Comparison of ENCODE assay signal across 8 cellular contexts in the genomic region with DNA sequence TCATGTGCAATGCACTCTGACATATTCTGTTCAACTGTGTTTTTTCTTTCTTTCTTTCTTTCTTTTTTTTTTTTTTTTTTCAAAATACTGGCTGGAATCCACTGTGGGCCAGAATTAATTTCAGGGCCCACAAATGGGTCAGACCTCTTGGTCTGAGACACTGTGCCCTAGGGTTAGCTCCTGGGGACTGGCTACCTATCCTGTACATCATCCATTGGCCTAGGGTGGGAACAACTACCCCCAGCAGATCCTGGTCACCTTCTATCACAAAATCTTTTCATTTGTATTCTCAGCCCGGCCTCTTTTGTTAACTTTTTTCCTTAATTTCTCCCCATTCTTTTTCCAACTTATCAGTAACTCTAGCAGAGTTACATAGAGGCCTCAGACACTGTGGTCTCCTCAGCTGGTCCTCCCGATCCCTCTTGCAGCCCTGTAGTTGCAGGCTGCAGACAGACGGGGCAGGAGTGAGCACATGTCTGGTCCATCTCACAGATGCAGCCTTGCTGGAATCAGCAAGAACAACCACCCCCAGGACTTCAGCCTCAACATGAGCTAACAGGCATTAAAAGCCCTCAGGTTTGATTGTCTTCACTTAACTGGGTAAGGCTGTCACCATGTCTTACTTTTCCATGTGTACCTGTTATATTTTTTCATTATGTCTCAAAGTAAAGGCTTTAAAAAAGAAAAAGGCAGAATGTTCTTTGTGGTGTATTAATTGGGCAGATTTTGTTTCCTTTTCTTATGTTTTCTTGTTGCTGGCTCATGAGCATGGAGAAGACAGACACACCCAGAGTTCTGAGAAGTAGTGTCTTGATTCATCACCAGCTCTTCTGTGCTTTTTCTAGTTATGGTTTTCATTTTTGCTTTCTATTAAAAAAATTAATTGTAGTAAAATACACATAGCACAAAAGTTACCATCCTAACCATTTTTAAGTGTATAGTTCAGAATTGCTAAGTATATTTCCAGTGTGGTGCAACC. TPM values are rescaled to one million over a fixed set of nuclear protein-coding genes. Genes with fewer than 3 reads are reported as not detected.
DNase-seq lines count a peak whose midpoint lies in the region; ATAC-seq and TF ChIP-seq lines count a peak whose summit lies in the region.

No MANE protein-coding gene starts in this region.

- H3K27me3 ChIP-seq in DND-41 (ENCODE audit: insufficient read depth, low read length, poor library complexity), result no peaks in the 10 kb centered on the region
- H3K27me3 ChIP-seq in skeletal muscle tissue (ENCODE audit: control insufficient read depth in 3 of 3, insufficient read depth in 3 of 3, low read length in 3 of 3), result no peaks in the 10 kb centered on the region

- no peak overlapping the region for H3K4me2 ChIP-seq in DND-41 (ENCODE audit: insufficient read depth, low read length)

- no peak overlapping the region for H2AFZ ChIP-seq in DND-41 (ENCODE audit: low read depth, low read length)

- H3K4me3 ChIP-seq in DND-41 (ENCODE audit: low read depth in 1 of 2, low read length in 2 of 2) (no peak overlapping the region), skeletal muscle tissue (ENCODE audit: low read length in 3 of 3) (peak overlapping the region; percentile 2 to 26 (median 3))

- H3K4me1 ChIP-seq in DND-41 (ENCODE audit: insufficient read depth, low read length) (no peaks in the 10 kb centered on the region), skeletal muscle tissue (ENCODE audit: control insufficient read depth in 3 of 3, insufficient read depth in 3 of 3, low read length in 3 of 3) (peaks cover 21 to 36% (median 24%) of the 10 kb centered on the region in 3 donors)

- peaks cover 40% of the 10 kb centered on the region for H3K4me1 Mint-ChIP-seq in activated naive CD4-positive, alpha-beta T cell treated with anti-CD3 and anti-CD28 coated beads for 36 hours (ENCODE audit: low read depth)

- no peaks in the 10 kb centered on the region for H3K9me3 ChIP-seq in DND-41 (ENCODE audit: insufficient read depth, low read length, severe bottlenecking)
- no peaks in the 10 kb centered on the region for H3K9me3 ChIP-seq in skeletal muscle tissue (ENCODE audit: control insufficient read depth in 3 of 3, low read length in 3 of 3)

- peak overlapping the region; percentile 20 for H3K27ac Mint-ChIP-seq in activated naive CD4-positive, alpha-beta T cell treated with anti-CD3 and anti-CD28 coated beads for 36 hours

- H3K36me3 Mint-ChIP-seq in activated naive CD4-positive, alpha-beta T cell treated with anti-CD3 and anti-CD28 coated beads for 36 hours (ENCODE audit: low read depth), result no peaks in the 10 kb centered on the region

- no peaks in the 10 kb centered on the region for H3K9me3 Mint-ChIP-seq in activated naive CD4-positive, alpha-beta T cell treated with anti-CD3 and anti-CD28 coated beads for 36 hours

- H3K27ac ChIP-seq in DND-41 (ENCODE audit: low read length) (no peak overlapping the region), skeletal muscle tissue (ENCODE audit: low read depth, low read length) (peak overlapping the region; percentile 88)

- H3K9ac ChIP-seq in DND-41 (ENCODE audit: low read depth, low read length) (no peak overlapping the region), skeletal muscle tissue (ENCODE audit: low read depth in 1 of 3, low read length in 3 of 3) (peak overlapping the region; percentile 14 to 57 (median 55))

- no peaks in the 10 kb centered on the region for H3K27me3 Mint-ChIP-seq in activated naive CD4-positive, alpha-beta T cell treated with anti-CD3 and anti-CD28 coated beads for 36 hours (ENCODE audit: low read depth)

- CTCF ChIA-PET in activated naive CD4-positive, alpha-beta T cell treated with anti-CD3 and anti-CD28 coated beads for 36 hours (lab: Charles Lee), result interaction anchor here (0.5 to 2.1 kb wide), 10 partner anchors 9 to 375 kb away, joined by 3 to 6 read pairs (median 4); no protein-coding TSS in a partner anchor

- peak; percentile 79 for TF ChIP-seq CTCF in DND-41 (IDR thresholded peaks at IDR 0.05; ENCODE audit: borderline replicate concordance, extremely low read depth, low read length, poor library complexity, severe bottlenecking)

- no peaks in the 10 kb centered on the region for H4K20me1 ChIP-seq in DND-41 (ENCODE audit: insufficient read depth, low read length)

- H3K36me3 ChIP-seq in DND-41 (ENCODE audit: insufficient read depth, low read length) (no peaks in the 10 kb centered on the region), skeletal muscle tissue (ENCODE audit: control insufficient read depth in 3 of 3, insufficient read depth in 3 of 3, low read length in 3 of 3) (peaks cover 14 to 53% (median 23%) of the 10 kb centered on the region in 3 donors)

- intact Hi-C loops in activated naive CD4-positive, alpha-beta T cell treated with anti-CD3 and anti-CD28 coated beads for 36 hours (cut with micrococcal nuclease), result loop anchor here (1.0 to 2.0 kb wide), 3 partner anchors 41 to 114 kb away; a partner anchor contains a TSS
- intact Hi-C loops in cardiac septum (cut with DNase I), result loop anchor here (5.0 to 10.0 kb wide), 2 partner anchors 42 to 84 kb away; a partner anchor contains a TSS

- no peaks in the 10 kb centered on the region for H3K79me2 ChIP-seq in DND-41 (ENCODE audit: insufficient read depth, low read length)

- H3K4me3 Mint-ChIP-seq in activated naive CD4-positive, alpha-beta T cell treated with anti-CD3 and anti-CD28 coated beads for 36 hours, result no peak overlapping the region

- ATAC-seq in DND-41 (ENCODE audit: insufficient read depth, low read depth) (peak; percentile 99), GM21367 (IDR thresholded peaks at IDR 0.05; ENCODE audit: unreplicated experiment) (peak; percentile 99), HG03565 (IDR thresholded peaks at IDR 0.05; ENCODE audit: unreplicated experiment) (peak; percentile 98)

- DNase-seq in DND-41 (peak; percentile 73), SHP77 (lab: John Stamatoyannopoulos, UW) (peak; percentile 32 to 64), cardiac septum (ENCODE audit: low spot score) (peak; percentile 83), NCI-H510A treated with DMSO at 0.1 percent for 48 hours (lab: John Stamatoyannopoulos, UW) (no peak)
- peak; percentile 66 for DNase-seq in activated naive CD4-positive, alpha-beta T cell treated with anti-CD3 and anti-CD28 coated beads for 36 hours

RNA-seq across cellular contexts. Expression of a gene that starts 41.2 kb away (rescaled TPM):
- total RNA-seq in activated naive CD4-positive, alpha-beta T cell treated with anti-CD3 and anti-CD28 coated beads for 36 hours, result under 1 TPM; 0.10 to 0.14 TPM
- total RNA-seq in cardiac septum (135 TPM), skeletal muscle tissue (60.0 TPM)

Comparison
In these comparisons a context has a peak if more than half of its experiments do, and no peak if none do; other contexts are left out.
1. H3K4me3 ChIP-seq: peak in skeletal muscle tissue (3 of 3); none in DND-41 (0 of 2).
2. RNA of a gene that starts 41.2 kb away (total RNA-seq): 135 TPM in cardiac septum (single experiment) and 60.0 TPM in skeletal muscle tissue (single experiment); 0.10 to 0.14 TPM in activated naive CD4-positive, alpha-beta T cell treated with anti-CD3 and anti-CD28 coated beads for 36 hours; every median in the first group is over 10 times any median in the second.
3. Peak in every context shown above with its lines, with median percentiles within 50 percentile points of each other: ATAC-seq.